In genomic region chr1:154183045-154183968, GRCh38 we compare ENCODE assay signal across 1 cellular context.
TF ChIP-seq lines count a peak whose summit lies in the region.

No MANE protein-coding gene starts in this region.

TF ChIP-seq in HepG2, 621 proteins besides CTCF, POLR2A, EP300 and RAD21 (continued from another document and continues in another):
- TF ChIP-seq ZNF691 (CRISPR knock-in tag; IDR thresholded peaks at IDR 0.05; ENCODE audit: borderline replicate concordance, low read depth) (peak; percentile 20; the same call in 1 of the 2 replicates), ZNF549 (CRISPR knock-in tag; IDR thresholded peaks at IDR 0.05) (no peak), ETV5 (CRISPR knock-in tag; IDR thresholded peaks at IDR 0.05; ENCODE audit: borderline replicate concordance) (peak; percentile 89), NR3C1 (CRISPR knock-in tag; IDR thresholded peaks at IDR 0.05) (no peak), ZNF746 (CRISPR knock-in tag; IDR thresholded peaks at IDR 0.05) (no peak; the same call in 1 of the 2 replicates), NCOA2 (CRISPR knock-in tag; IDR thresholded peaks at IDR 0.05) (peak; percentile 51), ZBTB25 (CRISPR knock-in tag; IDR thresholded peaks at IDR 0.05) (peak; percentile 62; the same call in 1 of the 2 replicates), MTA1 (CRISPR knock-in tag; IDR thresholded peaks at IDR 0.05; ENCODE audit: borderline replicate concordance) (no peak), WIZ (CRISPR knock-in tag; IDR thresholded peaks at IDR 0.05) (no peak), ZNF567 (CRISPR knock-in tag; IDR thresholded peaks at IDR 0.05; ENCODE audit: borderline replicate concordance) (0 out of 2 replicates have a peak, but pooled peaks have one; percentile 40), DRAP1 (CRISPR knock-in tag; IDR thresholded peaks at IDR 0.05) (peak; percentile 95), ELF3 (CRISPR knock-in tag; IDR thresholded peaks at IDR 0.05) (peak; percentile 94), ZNF749 (CRISPR knock-in tag; IDR thresholded peaks at IDR 0.05; ENCODE audit: borderline replicate concordance) (no peak), ZNF556 (CRISPR knock-in tag; IDR thresholded peaks at IDR 0.05; ENCODE audit: borderline replicate concordance) (no peak), SSRP1 (CRISPR knock-in tag; IDR thresholded peaks at IDR 0.05) (no peak), SP1 (IDR thresholded peaks at IDR 0.05) (no peak), SP1 (CRISPR knock-in tag; IDR thresholded peaks at IDR 0.05) (peak; percentile 85), ZNF713 (CRISPR knock-in tag; IDR thresholded peaks at IDR 0.05) (0 out of 2 replicates have a peak, but pooled peaks have one; percentile 65), ZNF225 (CRISPR knock-in tag; IDR thresholded peaks at IDR 0.05) (peak; percentile 82), PRMT3 (CRISPR knock-in tag; IDR thresholded peaks at IDR 0.05; ENCODE audit: borderline replicate concordance, low read depth) (no peak), RAD51 (IDR thresholded peaks at IDR 0.05; ENCODE audit: borderline replicate concordance) (no peak), ZNF276 (CRISPR knock-in tag; IDR thresholded peaks at IDR 0.05; ENCODE audit: low read depth) (no peak), HMG20A (CRISPR knock-in tag; IDR thresholded peaks at IDR 0.05; ENCODE audit: borderline replicate concordance) (0 out of 2 replicates have a peak, but pooled peaks have one; percentile 23), KAT8 (CRISPR knock-in tag; IDR thresholded peaks at IDR 0.05) (peak; percentile 96), NR1H2 (CRISPR knock-in tag; IDR thresholded peaks at IDR 0.05; ENCODE audit: borderline replicate concordance, low read depth) (0 out of 2 replicates have a peak, but pooled peaks have one; percentile 73), RELA (CRISPR knock-in tag; IDR thresholded peaks at IDR 0.05) (0 out of 2 replicates have a peak, but pooled peaks have one; percentile 72), ZBTB42 (CRISPR knock-in tag; IDR thresholded peaks at IDR 0.05) (no peak), ZNF468 (CRISPR knock-in tag; IDR thresholded peaks at IDR 0.05) (peak; percentile 73; the same call in 1 of the 2 replicates), FOXO1 (CRISPR knock-in tag; IDR thresholded peaks at IDR 0.05) (peak; percentile 65), ZSCAN29 (CRISPR knock-in tag; conservative IDR thresholded peaks at IDR 0.05) (no peak), GMEB1 (CRISPR knock-in tag; IDR thresholded peaks at IDR 0.05; ENCODE audit: borderline replicate concordance) (peak; percentile 86), TRIM24 (CRISPR knock-in tag; IDR thresholded peaks at IDR 0.05) (no peak), ZNF264 (CRISPR knock-in tag; IDR thresholded peaks at IDR 0.05) (no peak), FOXA3 (CRISPR knock-in tag; IDR thresholded peaks at IDR 0.05) (peak; percentile 71), HNF4G (IDR thresholded peaks at IDR 0.05; ENCODE audit: borderline replicate concordance, low read depth, low read length) (no peak), HNF4G (CRISPR knock-in tag; IDR thresholded peaks at IDR 0.05; ENCODE audit: borderline replicate concordance, low read depth) (peak; percentile 61; the same call in 1 of the 2 replicates), ETS1 (CRISPR knock-in tag; IDR thresholded peaks at IDR 0.05) (no peak), BRD4 (CRISPR knock-in tag; IDR thresholded peaks at IDR 0.05) (no peak; the same call in 1 of the 2 replicates), MAF1 (CRISPR knock-in tag; IDR thresholded peaks at IDR 0.05; ENCODE audit: borderline replicate concordance) (no peak), TP53 (CRISPR knock-in tag; conservative IDR thresholded peaks at IDR 0.05) (0 out of 2 replicates have a peak, but pooled peaks have one; percentile 70), ZNF670 (CRISPR knock-in tag; IDR thresholded peaks at IDR 0.05; ENCODE audit: borderline replicate concordance) (no peak; the same call in 1 of the 2 replicates), POGK (CRISPR knock-in tag; conservative IDR thresholded peaks at IDR 0.05) (peak; percentile 91), ARNTL (CRISPR knock-in tag; IDR thresholded peaks at IDR 0.05) (no peak)
- TF ChIP-seq, protein P1, sequence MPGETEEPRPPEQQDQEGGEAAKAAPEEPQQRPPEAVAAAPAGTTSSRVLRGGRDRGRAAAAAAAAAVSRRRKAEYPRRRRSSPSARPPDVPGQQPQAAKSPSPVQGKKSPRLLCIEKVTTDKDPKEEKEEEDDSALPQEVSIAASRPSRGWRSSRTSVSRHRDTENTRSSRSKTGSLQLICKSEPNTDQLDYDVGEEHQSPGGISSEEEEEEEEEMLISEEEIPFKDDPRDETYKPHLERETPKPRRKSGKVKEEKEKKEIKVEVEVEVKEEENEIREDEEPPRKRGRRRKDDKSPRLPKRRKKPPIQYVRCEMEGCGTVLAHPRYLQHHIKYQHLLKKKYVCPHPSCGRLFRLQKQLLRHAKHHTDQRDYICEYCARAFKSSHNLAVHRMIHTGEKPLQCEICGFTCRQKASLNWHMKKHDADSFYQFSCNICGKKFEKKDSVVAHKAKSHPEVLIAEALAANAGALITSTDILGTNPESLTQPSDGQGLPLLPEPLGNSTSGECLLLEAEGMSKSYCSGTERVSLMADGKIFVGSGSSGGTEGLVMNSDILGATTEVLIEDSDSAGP (CRISPR knock-in tag; IDR thresholded peaks at IDR 0.05; ENCODE audit: borderline replicate concordance), result peak; percentile 89; the same call in 1 of the 2 replicates
- TF ChIP-seq, protein P2, sequence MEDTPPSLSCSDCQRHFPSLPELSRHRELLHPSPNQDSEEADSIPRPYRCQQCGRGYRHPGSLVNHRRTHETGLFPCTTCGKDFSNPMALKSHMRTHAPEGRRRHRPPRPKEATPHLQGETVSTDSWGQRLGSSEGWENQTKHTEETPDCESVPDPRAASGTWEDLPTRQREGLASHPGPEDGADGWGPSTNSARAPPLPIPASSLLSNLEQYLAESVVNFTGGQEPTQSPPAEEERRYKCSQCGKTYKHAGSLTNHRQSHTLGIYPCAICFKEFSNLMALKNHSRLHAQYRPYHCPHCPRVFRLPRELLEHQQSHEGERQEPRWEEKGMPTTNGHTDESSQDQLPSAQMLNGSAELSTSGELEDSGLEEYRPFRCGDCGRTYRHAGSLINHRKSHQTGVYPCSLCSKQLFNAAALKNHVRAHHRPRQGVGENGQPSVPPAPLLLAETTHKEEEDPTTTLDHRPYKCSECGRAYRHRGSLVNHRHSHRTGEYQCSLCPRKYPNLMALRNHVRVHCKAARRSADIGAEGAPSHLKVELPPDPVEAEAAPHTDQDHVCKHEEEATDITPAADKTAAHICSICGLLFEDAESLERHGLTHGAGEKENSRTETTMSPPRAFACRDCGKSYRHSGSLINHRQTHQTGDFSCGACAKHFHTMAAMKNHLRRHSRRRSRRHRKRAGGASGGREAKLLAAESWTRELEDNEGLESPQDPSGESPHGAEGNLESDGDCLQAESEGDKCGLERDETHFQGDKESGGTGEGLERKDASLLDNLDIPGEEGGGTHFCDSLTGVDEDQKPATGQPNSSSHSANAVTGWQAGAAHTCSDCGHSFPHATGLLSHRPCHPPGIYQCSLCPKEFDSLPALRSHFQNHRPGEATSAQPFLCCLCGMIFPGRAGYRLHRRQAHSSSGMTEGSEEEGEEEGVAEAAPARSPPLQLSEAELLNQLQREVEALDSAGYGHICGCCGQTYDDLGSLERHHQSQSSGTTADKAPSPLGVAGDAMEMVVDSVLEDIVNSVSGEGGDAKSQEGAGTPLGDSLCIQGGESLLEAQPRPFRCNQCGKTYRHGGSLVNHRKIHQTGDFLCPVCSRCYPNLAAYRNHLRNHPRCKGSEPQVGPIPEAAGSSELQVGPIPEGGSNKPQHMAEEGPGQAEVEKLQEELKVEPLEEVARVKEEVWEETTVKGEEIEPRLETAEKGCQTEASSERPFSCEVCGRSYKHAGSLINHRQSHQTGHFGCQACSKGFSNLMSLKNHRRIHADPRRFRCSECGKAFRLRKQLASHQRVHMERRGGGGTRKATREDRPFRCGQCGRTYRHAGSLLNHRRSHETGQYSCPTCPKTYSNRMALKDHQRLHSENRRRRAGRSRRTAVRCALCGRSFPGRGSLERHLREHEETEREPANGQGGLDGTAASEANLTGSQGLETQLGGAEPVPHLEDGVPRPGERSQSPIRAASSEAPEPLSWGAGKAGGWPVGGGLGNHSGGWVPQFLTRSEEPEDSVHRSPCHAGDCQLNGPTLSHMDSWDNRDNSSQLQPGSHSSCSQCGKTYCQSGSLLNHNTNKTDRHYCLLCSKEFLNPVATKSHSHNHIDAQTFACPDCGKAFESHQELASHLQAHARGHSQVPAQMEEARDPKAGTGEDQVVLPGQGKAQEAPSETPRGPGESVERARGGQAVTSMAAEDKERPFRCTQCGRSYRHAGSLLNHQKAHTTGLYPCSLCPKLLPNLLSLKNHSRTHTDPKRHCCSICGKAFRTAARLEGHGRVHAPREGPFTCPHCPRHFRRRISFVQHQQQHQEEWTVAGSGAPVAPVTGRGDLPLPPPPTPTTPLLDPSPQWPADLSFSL (CRISPR knock-in tag; IDR thresholded peaks at IDR 0.05), result no peak
- TF ChIP-seq, protein P3, sequence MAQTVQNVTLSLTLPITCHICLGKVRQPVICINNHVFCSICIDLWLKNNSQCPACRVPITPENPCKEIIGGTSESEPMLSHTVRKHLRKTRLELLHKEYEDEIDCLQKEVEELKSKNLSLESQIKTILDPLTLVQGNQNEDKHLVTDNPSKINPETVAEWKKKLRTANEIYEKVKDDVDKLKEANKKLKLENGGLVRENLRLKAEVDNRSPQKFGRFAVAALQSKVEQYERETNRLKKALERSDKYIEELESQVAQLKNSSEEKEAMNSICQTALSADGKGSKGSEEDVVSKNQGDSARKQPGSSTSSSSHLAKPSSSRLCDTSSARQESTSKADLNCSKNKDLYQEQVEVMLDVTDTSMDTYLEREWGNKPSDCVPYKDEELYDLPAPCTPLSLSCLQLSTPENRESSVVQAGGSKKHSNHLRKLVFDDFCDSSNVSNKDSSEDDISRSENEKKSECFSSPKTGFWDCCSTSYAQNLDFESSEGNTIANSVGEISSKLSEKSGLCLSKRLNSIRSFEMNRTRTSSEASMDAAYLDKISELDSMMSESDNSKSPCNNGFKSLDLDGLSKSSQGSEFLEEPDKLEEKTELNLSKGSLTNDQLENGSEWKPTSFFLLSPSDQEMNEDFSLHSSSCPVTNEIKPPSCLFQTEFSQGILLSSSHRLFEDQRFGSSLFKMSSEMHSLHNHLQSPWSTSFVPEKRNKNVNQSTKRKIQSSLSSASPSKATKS (CRISPR knock-in tag; IDR thresholded peaks at IDR 0.05), result no peak
